ENCODE assay signal across 13 cellular contexts in genomic region chr1:153951183-153951582, GRCh38.
"Had no signal": no experiment of that assay in that cellular context is flagged by ENCODE, and none has a peak within 500 bp of the region (broad histone marks: within the 10 kb centered on the region; RNA-seq: fewer than 3 reads in every experiment).

No MANE protein-coding gene starts in this region.

- H3K27ac Mint-ChIP-seq: neural progenitor cell; T-helper 1 cell treated with Interleukin-12 subunit alpha and Interleukin-12 subunit beta and Interleukin-4 antibody, amounts not matched to agents 30 μg/mL and 1 μg/mL, for 36 hours had no signal

- FAIRE-seq: astrocyte, bronchial epithelial cell, frontal cortex, pancreas, TTC549, urothelium cell line had no signal

- DNase-seq: activated CD4-positive, alpha-beta T cell treated with anti-CD3 and anti-CD28 coated beads, Interleukin-2, amount 10 ng/mL, durations not matched to agents 7 days and 5 days; activated effector memory CD4-positive, alpha-beta T cell treated with Interleukin-2 at 50 U/mL for 16 hours; thyroid gland had no signal

- H3K4me3 Mint-ChIP-seq: activated CD4-positive, alpha-beta T cell treated with anti-CD3 and anti-CD28 coated beads, Interleukin-2, amount 10 ng/mL, durations not matched to agents 7 days and 5 days; T-helper 1 cell treated with Interleukin-12 subunit alpha and Interleukin-12 subunit beta and Interleukin-4 antibody, amounts not matched to agents 30 μg/mL and 1 μg/mL, for 36 hours had no signal

- H3K27me3 Mint-ChIP-seq: activated CD4-positive, alpha-beta T cell treated with anti-CD3 and anti-CD28 coated beads, Interleukin-2, amount 10 ng/mL, durations not matched to agents 7 days and 5 days had no signal

- H3K9me3 Mint-ChIP-seq: activated CD4-positive, alpha-beta T cell treated with anti-CD3 and anti-CD28 coated beads, Interleukin-2, amount 10 ng/mL, durations not matched to agents 7 days and 5 days; neural progenitor cell; T-helper 1 cell treated with Interleukin-12 subunit alpha and Interleukin-12 subunit beta and Interleukin-4 antibody, amounts not matched to agents 30 μg/mL and 1 μg/mL, for 36 hours had no signal

- ATAC-seq: heart right ventricle, pancreas, sciatic nerve had no signal
